In the genomic region with DNA sequence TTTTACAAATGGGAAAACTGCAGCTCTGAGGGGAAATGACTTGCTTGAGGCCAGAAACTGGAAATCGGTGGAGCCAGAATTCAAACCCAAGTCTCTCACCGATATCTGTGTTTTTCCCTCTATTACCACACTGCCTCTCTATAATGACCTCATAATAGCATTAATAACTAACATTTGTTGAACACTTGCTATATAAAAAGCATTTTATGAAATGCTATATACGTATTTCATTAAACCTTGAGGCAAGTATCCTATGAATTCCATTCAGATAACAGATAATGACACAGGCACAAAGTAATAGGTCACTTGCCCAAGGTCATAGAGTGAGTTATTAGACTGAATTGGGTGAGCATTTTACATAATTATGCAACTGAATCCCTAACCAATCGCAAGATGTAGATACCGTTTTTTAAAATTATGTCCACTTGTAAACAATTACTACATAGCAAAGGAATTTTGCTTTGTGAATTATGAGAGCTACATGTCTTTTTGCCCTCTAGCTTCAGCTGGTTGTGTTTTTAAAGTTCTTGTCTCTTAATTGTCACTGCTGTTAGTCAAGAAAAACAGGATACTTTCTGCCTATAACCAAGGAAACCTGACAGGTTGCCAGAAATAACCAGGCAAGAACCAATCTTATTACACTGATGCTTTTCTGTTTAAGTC, we compare ENCODE assay signal across 20 cellular contexts. TPM values are rescaled to one million over a fixed set of nuclear protein-coding genes. Genes with fewer than 3 reads are reported as not detected.
DNase-seq lines count a peak whose midpoint lies in the region; ATAC-seq and TF ChIP-seq lines count a peak whose summit lies in the region.
"Had no signal": no experiment of that assay in that cellular context is flagged by ENCODE, and none has a peak within 500 bp of the region (broad histone marks: within the 10 kb centered on the region; RNA-seq: fewer than 3 reads in every experiment).

No MANE protein-coding gene starts in this region.

- H3K4me1 ChIP-seq in GM23338 (ENCODE audit: insufficient read depth): no peaks in the 10 kb centered on the region; the same call in 1 of the 2 replicates
- peaks cover 2% of the 10 kb centered on the region for H3K4me1 ChIP-seq in fibroblast of lung (ENCODE audit: control insufficient read depth, extremely low read depth, insufficient read depth, low read length)
- H3K4me1 ChIP-seq in upper lobe of right lung: peaks cover 9% of the 10 kb centered on the region

- no peak overlapping the region for H3K4me3 Mint-ChIP-seq in GM23338
- H3K4me3 Mint-ChIP-seq: activated naive CD4-positive, alpha-beta T cell treated with anti-CD3 and anti-CD28 coated beads, Interleukin-2, amount 50 U/mL, for 24 hours; central memory CD8-positive, alpha-beta T cell; natural killer cell had no signal

- H3K36me3 Mint-ChIP-seq in GM23338 (ENCODE audit: low read depth): peaks cover 24% of the 10 kb centered on the region; the same call in 2 of the 3 replicates
- H3K36me3 Mint-ChIP-seq: activated naive CD4-positive, alpha-beta T cell treated with anti-CD3 and anti-CD28 coated beads, Interleukin-2, amount 50 U/mL, for 24 hours; natural killer cell had no signal

- DNase-seq in GM23338 (ENCODE audit: low spot score) (no peak), fibroblast of lung (ENCODE audit: low read depth in 2 of 2) (peak in 1 of 2 donors; percentile 54), upper lobe of right lung (no peak), putamen (ENCODE audit: low spot score) (no peak), SK-N-DZ (ENCODE audit: low spot score) (no peak), left cardiac atrium (no peak)
- DNase-seq: activated CD4-positive, CD25-positive, alpha-beta regulatory T cell treated with anti-CD3 and anti-CD28 coated beads, Interleukin-2, amount 50 U/mL, for 72 hours; activated CD8-positive, alpha-beta memory T cell treated with anti-CD3 and anti-CD28 coated beads, Interleukin-2, amount 50 U/mL, for 4 hours; hippocampal formation; Karpas-422; left ventricle myocardium superior; natural killer cell; NCI-H1694 treated with DMSO at 0.1 percent for 48 hours; NCI-H524 treated with DMSO at 0.1 percent for 48 hours; T-helper 2 cell; thyroid gland had no signal

- TF ChIP-seq CTCF in GM23338 (conservative IDR thresholded peaks at IDR 0.05; ENCODE audit: low read depth in 2 of 2) (no peak), VCaP (conservative IDR thresholded peaks at IDR 0.05) (no peak), fibroblast of lung (conservative IDR thresholded peaks at IDR 0.05 in 1 of 2, IDR thresholded peaks at IDR 0.05 in 1 of 2; ENCODE audit: low read depth in 1 of 2, low read length in 2 of 2) (no peak), upper lobe of right lung (IDR thresholded peaks at IDR 0.05) (no peak)

- H3K9me2 ChIP-seq in GM23338 (ENCODE audit: insufficient read depth): no peaks in the 10 kb centered on the region

- H3K27me3 Mint-ChIP-seq in GM23338 (ENCODE audit: insufficient read depth, low read depth, poor library complexity): peaks cover 4% of the 10 kb centered on the region
- H3K27me3 Mint-ChIP-seq: central memory CD8-positive, alpha-beta T cell had no signal

- H3K27ac Mint-ChIP-seq in GM23338: no peak overlapping the region
- H3K27ac Mint-ChIP-seq: activated naive CD4-positive, alpha-beta T cell treated with anti-CD3 and anti-CD28 coated beads, Interleukin-2, amount 50 U/mL, for 24 hours; natural killer cell had no signal

- H3K4me3 ChIP-seq in GM23338 (no peak overlapping the region), fibroblast of lung (replicated peaks in 1 of 4; ENCODE audit: control extremely low read depth in 1 of 4, insufficient read depth in 1 of 4, low read depth in 3 of 4, low read length in 4 of 4) (no peak overlapping the region), upper lobe of right lung (no peak overlapping the region)
- H3K4me3 ChIP-seq: thyroid gland had no signal

- H4K20me1 ChIP-seq in GM23338 (replicated peaks; ENCODE audit: insufficient read depth) (no peaks in the 10 kb centered on the region), fibroblast of lung (ENCODE audit: control insufficient read depth, extremely low read depth, insufficient read depth, low read length) (no peaks in the 10 kb centered on the region)

- H3K79me2 ChIP-seq in GM23338 (replicated peaks; ENCODE audit: insufficient read depth): peaks cover 7% of the 10 kb centered on the region; the same call in 1 of the 2 replicates
- H3K79me2 ChIP-seq in fibroblast of lung (ENCODE audit: control insufficient read depth, insufficient read depth, low read length): peaks cover 13% of the 10 kb centered on the region

- peaks cover 6% of the 10 kb centered on the region; the same call in 1 of the 2 replicates for H3F3A ChIP-seq in GM23338 (replicated peaks; ENCODE audit: low read depth)

- no peaks in the 10 kb centered on the region for H3K27me3 ChIP-seq in GM23338 (ENCODE audit: insufficient read depth)
- H3K27me3 ChIP-seq in fibroblast of lung (ENCODE audit: control insufficient read depth, insufficient read depth, low read length): no peaks in the 10 kb centered on the region
- no peaks in the 10 kb centered on the region for H3K27me3 ChIP-seq in upper lobe of right lung
- H3K27me3 ChIP-seq: thyroid gland had no signal

- intact Hi-C loops in upper lobe of right lung (cut with DNase I): no loop called here
- intact Hi-C loops in left cardiac atrium (cut with DNase I): no loop called here

- no peak overlapping the region for H3K9ac ChIP-seq in fibroblast of lung (ENCODE audit: insufficient read depth, low read length)

- H3K4me1 Mint-ChIP-seq in GM23338: peaks cover 6% of the 10 kb centered on the region; the same call in 2 of the 3 replicates

- H3K4me2 ChIP-seq in GM23338 (no peak overlapping the region), fibroblast of lung (ENCODE audit: extremely low read depth, insufficient read depth, low read length) (peak overlapping the region; percentile 64)

- H3K36me3 ChIP-seq in GM23338 (ENCODE audit: insufficient read depth) (peaks cover 4% of the 10 kb centered on the region; the same call in 1 of the 2 replicates), fibroblast of lung (ENCODE audit: control insufficient read depth, insufficient read depth, low read length) (no peaks in the 10 kb centered on the region), upper lobe of right lung (no peaks in the 10 kb centered on the region)
- H3K36me3 ChIP-seq: thyroid gland had no signal

- H2AFZ ChIP-seq in GM23338: no peak overlapping the region
- H2AFZ ChIP-seq in fibroblast of lung (ENCODE audit: low read length): no peak overlapping the region

- H3K27ac ChIP-seq in GM23338 (ENCODE audit: low read depth): 0 out of 2 replicates have a peak overlapping the region, but pooled peaks have one; percentile 34
- peak overlapping the region; percentile 62 for H3K27ac ChIP-seq in VCaP
- H3K27ac ChIP-seq in fibroblast of lung (ENCODE audit: insufficient read depth, low read length): peak overlapping the region; percentile 62
- H3K27ac ChIP-seq in upper lobe of right lung: peak overlapping the region; percentile 71

- ATAC-seq in GM23338 (no peak), upper lobe of right lung (no peak), left cardiac atrium (no peak)
- ATAC-seq: HCT116, left ventricle myocardium superior, natural killer cell had no signal

- H3K9me3 Mint-ChIP-seq in GM23338: peaks cover 2% of the 10 kb centered on the region; the same call in 1 of the 3 replicates
- H3K9me3 Mint-ChIP-seq: activated naive CD4-positive, alpha-beta T cell treated with anti-CD3 and anti-CD28 coated beads, Interleukin-2, amount 50 U/mL, for 24 hours; central memory CD8-positive, alpha-beta T cell; natural killer cell had no signal

- H3K9me3 ChIP-seq in fibroblast of lung (ENCODE audit: control insufficient read depth, insufficient read depth, low read depth, low read length) (no peaks in the 10 kb centered on the region), upper lobe of right lung (no peaks in the 10 kb centered on the region)
- H3K9me3 ChIP-seq: thyroid gland had no signal

TF ChIP-seq in GM23338, 12 proteins besides CTCF, POLR2A, EP300 and RAD21 (continues in another document):
- no peak for TF ChIP-seq ZNF114 (CRISPR knock-in tag; IDR thresholded peaks at IDR 0.05)

RNA-seq across cellular contexts. Expression of gene DSN1, which starts 4.7 kb away (rescaled TPM):
- 25.0 and 26.4 TPM in 2 replicates for total RNA-seq in GM23338 (2014; rRNA removed; shearing (Covaris generic))
- 19.4 and 20.4 TPM in 2 replicates for polyA plus RNA-seq in GM23338 (2016; fragmentation: Nextera tagmentation; extraction: Ambion mirVana)
- total RNA-seq in fibroblast of lung: 4.6 and 8.3 TPM in 2 replicates
- polyA plus RNA-seq in fibroblast of lung: 13.4 and 24.0 TPM in 2 replicates
- 8.5 and 15.8 TPM in 2 replicates for polyA plus RNA-seq in fibroblast of lung (2012)
- polyA minus RNA-seq in fibroblast of lung (ENCODE audit: low replicate concordance): 1.5 and 5.7 TPM in 2 replicates
- total RNA-seq in upper lobe of right lung: 7.5 TPM
- polyA plus RNA-seq in SK-N-DZ (2014; cell fraction: cytosol; rRNA removed): 108 and 121 TPM in 2 replicates
- polyA plus RNA-seq in SK-N-DZ (2014; cell fraction: nucleus; rRNA removed): 53.8 and 73.5 TPM in 2 replicates
- 1 to 10 TPM; 5.0 to 6.7 TPM for total RNA-seq in left cardiac atrium

RNA-seq across cellular contexts. Expression of gene NDRG3, which starts 23.0 kb away (rescaled TPM):
- total RNA-seq in GM23338 (2014; rRNA removed; shearing (Covaris generic)): 23.9 and 24.0 TPM in 2 replicates
- 18.6 and 20.3 TPM in 2 replicates for polyA plus RNA-seq in GM23338 (2016; fragmentation: Nextera tagmentation; extraction: Ambion mirVana)
- total RNA-seq in fibroblast of lung: 19.3 and 37.8 TPM in 2 replicates
- 37.8 and 40.8 TPM in 2 replicates for polyA plus RNA-seq in fibroblast of lung
- polyA plus RNA-seq in fibroblast of lung (2012): 26.8 and 29.7 TPM in 2 replicates
- polyA minus RNA-seq in fibroblast of lung (ENCODE audit: low replicate concordance): 52.6 and 61.2 TPM in 2 replicates
- total RNA-seq in upper lobe of right lung: 30.3 TPM
- 55.1 and 59.9 TPM in 2 replicates for polyA plus RNA-seq in SK-N-DZ (2014; cell fraction: cytosol; rRNA removed)
- polyA plus RNA-seq in SK-N-DZ (2014; cell fraction: nucleus; rRNA removed): 19.4 and 27.4 TPM in 2 replicates
- 10 to 100 TPM; 25.8 to 32.7 TPM for total RNA-seq in left cardiac atrium
